1 cellular context compared by ENCODE assay signal in the genomic region with DNA sequence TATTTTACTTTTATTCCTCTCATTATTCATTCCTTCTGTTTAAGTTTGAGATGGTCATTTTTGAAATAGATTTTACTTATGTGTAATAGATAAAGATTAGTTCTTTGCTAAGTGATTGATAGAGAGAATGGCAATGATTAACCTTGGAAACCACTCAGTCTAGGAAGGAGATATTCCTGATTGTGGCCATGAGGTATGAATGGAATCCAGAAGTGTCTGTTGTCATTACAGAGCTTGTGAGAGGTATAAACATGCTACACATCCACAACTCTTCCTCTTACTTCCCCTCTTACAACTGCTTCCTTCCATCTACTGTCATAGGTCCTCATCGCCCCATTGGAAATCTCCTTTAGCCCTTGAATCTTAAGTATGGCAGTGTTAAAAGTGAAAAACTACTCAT.
TF ChIP-seq lines count a peak whose summit lies in the region.

No MANE protein-coding gene starts in this region.

TF ChIP-seq in WTC11, 78 proteins besides CTCF, POLR2A, EP300 and RAD21 (continued from another document):
- TF ChIP-seq ZNF532 (CRISPR knock-in tag; IDR thresholded peaks at IDR 0.05; ENCODE audit: borderline replicate concordance) = no peak
